In genomic region chr17:17664073-17664470, GRCh38 we compare ENCODE assay signal across 12 cellular contexts. TPM values are rescaled to one million over a fixed set of nuclear protein-coding genes. Genes with fewer than 3 reads are reported as not detected.
DNase-seq lines count a peak whose midpoint lies in the region; ATAC-seq and TF ChIP-seq lines count a peak whose summit lies in the region.
"Had no signal": no experiment of that assay in that cellular context is flagged by ENCODE, and none has a peak within 500 bp of the region (broad histone marks: within the 10 kb centered on the region; RNA-seq: fewer than 3 reads in every experiment).

No MANE protein-coding gene starts in this region.

- no peaks in the 10 kb centered on the region for H3K27me3 Mint-ChIP-seq in stimulated activated naive CD8-positive, alpha-beta T cell treated with anti-CD3 and anti-CD28 coated beads, Interleukin-15, Interleukin-2, amounts not matched to agents 100 ng/mL and 50 ng/mL, for 24 hours
- H3K27me3 Mint-ChIP-seq in central memory CD8-positive, alpha-beta T cell = no peaks in the 10 kb centered on the region
- no peaks in the 10 kb centered on the region for H3K27me3 Mint-ChIP-seq in natural killer cell (ENCODE audit: low read depth in 2 of 2)
- peaks cover 14% of the 10 kb centered on the region for H3K27me3 Mint-ChIP-seq in Calu3 (ENCODE audit: unreplicated experiment)

- no peaks in the 10 kb centered on the region for H3K36me3 Mint-ChIP-seq in stimulated activated naive CD8-positive, alpha-beta T cell treated with anti-CD3 and anti-CD28 coated beads, Interleukin-15, Interleukin-2, amounts not matched to agents 100 ng/mL and 50 ng/mL, for 24 hours (ENCODE audit: low read depth)
- H3K36me3 Mint-ChIP-seq in central memory CD8-positive, alpha-beta T cell (ENCODE audit: insufficient read depth) = peaks cover 6% of the 10 kb centered on the region
- H3K36me3 Mint-ChIP-seq in natural killer cell = no peaks in the 10 kb centered on the region
- peaks cover 6% of the 10 kb centered on the region for H3K36me3 Mint-ChIP-seq in Calu3 (ENCODE audit: insufficient read depth, unreplicated experiment)

- ATAC-seq in stimulated activated naive CD8-positive, alpha-beta T cell treated with anti-CD3 and anti-CD28 coated beads, Interleukin-15, Interleukin-2, amounts not matched to agents 100 U/mL and 50 U/mL, for 24 hours = no peak
- no peak for ATAC-seq in central memory CD8-positive, alpha-beta T cell (replicated peaks; ENCODE audit: extremely low read depth, poor library complexity, severe bottlenecking)
- ATAC-seq in natural killer cell (no peak), GM18511 (IDR thresholded peaks at IDR 0.05; ENCODE audit: unreplicated experiment) (no peak), GM18517 (IDR thresholded peaks at IDR 0.05; ENCODE audit: unreplicated experiment) (no peak)

- DNase-seq in stimulated activated naive CD8-positive, alpha-beta T cell treated with anti-CD3 and anti-CD28 coated beads, Interleukin-15, Interleukin-2, amounts not matched to agents 100 U/mL and 50 U/mL, for 24 hours = no peak
- DNase-seq in central memory CD8-positive, alpha-beta T cell (ENCODE audit: low spot score in 2 of 2) = no peak
- DNase-seq in natural killer cell (no peak), Calu3 (no peak)
- DNase-seq in effector CD8-positive, alpha-beta T cell (lab: John Stamatoyannopoulos, UW) = no peak
- DNase-seq: 8988T, C1 segment of cervical spinal cord, DMS79, NCI-H526 treated with DMSO at 0.1 percent for 48 hours had no signal

- peak overlapping the region; percentile 74 for H3K27ac Mint-ChIP-seq in stimulated activated naive CD8-positive, alpha-beta T cell treated with anti-CD3 and anti-CD28 coated beads, Interleukin-15, Interleukin-2, amounts not matched to agents 100 ng/mL and 50 ng/mL, for 24 hours
- peak overlapping the region; percentile 86 for H3K27ac Mint-ChIP-seq in central memory CD8-positive, alpha-beta T cell (ENCODE audit: low read depth)
- peak overlapping the region; percentile 82 to 83 for H3K27ac Mint-ChIP-seq in natural killer cell
- no peak overlapping the region for H3K27ac Mint-ChIP-seq in Calu3 (ENCODE audit: unreplicated experiment)

- peaks cover 19% of the 10 kb centered on the region for H3K4me1 Mint-ChIP-seq in stimulated activated naive CD8-positive, alpha-beta T cell treated with anti-CD3 and anti-CD28 coated beads, Interleukin-15, Interleukin-2, amounts not matched to agents 100 ng/mL and 50 ng/mL, for 24 hours (ENCODE audit: low read depth)
- peaks cover 15% of the 10 kb centered on the region for H3K4me1 Mint-ChIP-seq in central memory CD8-positive, alpha-beta T cell
- H3K4me1 Mint-ChIP-seq in natural killer cell = peaks cover 16 to 18% of the 10 kb centered on the region in 2 donors
- H3K4me1 Mint-ChIP-seq in Calu3 (ENCODE audit: low read depth, unreplicated experiment) = peaks cover 14% of the 10 kb centered on the region

- H3K9me3 Mint-ChIP-seq in stimulated activated naive CD8-positive, alpha-beta T cell treated with anti-CD3 and anti-CD28 coated beads, Interleukin-15, Interleukin-2, amounts not matched to agents 100 ng/mL and 50 ng/mL, for 24 hours = peaks cover 5% of the 10 kb centered on the region
- peaks cover 6% of the 10 kb centered on the region for H3K9me3 Mint-ChIP-seq in central memory CD8-positive, alpha-beta T cell
- H3K9me3 Mint-ChIP-seq in natural killer cell (peaks cover 0 to 1% of the 10 kb centered on the region in 2 donors), Calu3 (ENCODE audit: low read depth, unreplicated experiment) (no peaks in the 10 kb centered on the region)

- no peak for TF ChIP-seq CTCF in natural killer cell (IDR thresholded peaks at IDR 0.05)
- TF ChIP-seq CTCF in Calu3 (IDR thresholded peaks at IDR 0.05; ENCODE audit: unreplicated experiment) = no peak

- intact Hi-C loops in natural killer cell (cut with micrococcal nuclease) (no loop called here), Calu3 (cut with micrococcal nuclease; ENCODE audit: unreplicated experiment) (no loop called here)

- CTCF ChIA-PET in Calu3 (lab: Charles Lee) = no interaction called here

- H3K4me3 Mint-ChIP-seq in stimulated activated naive CD8-positive, alpha-beta T cell treated with anti-CD3 and anti-CD28 coated beads, Interleukin-15, Interleukin-2, amounts not matched to agents 100 ng/mL and 50 ng/mL, for 24 hours = no peak overlapping the region
- peak overlapping the region; percentile 35 for H3K4me3 Mint-ChIP-seq in central memory CD8-positive, alpha-beta T cell
- H3K4me3 Mint-ChIP-seq in natural killer cell (peak overlapping the region; percentile 3), Calu3 (ENCODE audit: low read depth, unreplicated experiment) (no peak overlapping the region)

- BruUV-seq in Calu3 (replicated peaks; lab: Mats Ljungman, UMichigan) = no TSS peak

RNA-seq across cellular contexts. Expression of gene RAI1, which starts 17.2 kb away (rescaled TPM):
- total RNA-seq in natural killer cell = 10 to 100 TPM; 39.8 to 55.0 (median 49.4) TPM
- total RNA-seq in Calu3 (2022) = 38.0 and 43.4 TPM in 2 replicates

Comparison
In these comparisons a context has a peak if more than half of its experiments do, and no peak if none do; other contexts are left out.
1. H3K4me3 Mint-ChIP-seq: peak in central memory CD8-positive, alpha-beta T cell (single experiment) and natural killer cell (single experiment); none in stimulated activated naive CD8-positive, alpha-beta T cell treated with anti-CD3 and anti-CD28 coated beads, Interleukin-15, Interleukin-2, amounts not matched to agents 100 ng/mL and 50 ng/mL, for 24 hours (single experiment) and Calu3 (single experiment).